8 cellular contexts compared by ENCODE assay signal in the genomic region with DNA sequence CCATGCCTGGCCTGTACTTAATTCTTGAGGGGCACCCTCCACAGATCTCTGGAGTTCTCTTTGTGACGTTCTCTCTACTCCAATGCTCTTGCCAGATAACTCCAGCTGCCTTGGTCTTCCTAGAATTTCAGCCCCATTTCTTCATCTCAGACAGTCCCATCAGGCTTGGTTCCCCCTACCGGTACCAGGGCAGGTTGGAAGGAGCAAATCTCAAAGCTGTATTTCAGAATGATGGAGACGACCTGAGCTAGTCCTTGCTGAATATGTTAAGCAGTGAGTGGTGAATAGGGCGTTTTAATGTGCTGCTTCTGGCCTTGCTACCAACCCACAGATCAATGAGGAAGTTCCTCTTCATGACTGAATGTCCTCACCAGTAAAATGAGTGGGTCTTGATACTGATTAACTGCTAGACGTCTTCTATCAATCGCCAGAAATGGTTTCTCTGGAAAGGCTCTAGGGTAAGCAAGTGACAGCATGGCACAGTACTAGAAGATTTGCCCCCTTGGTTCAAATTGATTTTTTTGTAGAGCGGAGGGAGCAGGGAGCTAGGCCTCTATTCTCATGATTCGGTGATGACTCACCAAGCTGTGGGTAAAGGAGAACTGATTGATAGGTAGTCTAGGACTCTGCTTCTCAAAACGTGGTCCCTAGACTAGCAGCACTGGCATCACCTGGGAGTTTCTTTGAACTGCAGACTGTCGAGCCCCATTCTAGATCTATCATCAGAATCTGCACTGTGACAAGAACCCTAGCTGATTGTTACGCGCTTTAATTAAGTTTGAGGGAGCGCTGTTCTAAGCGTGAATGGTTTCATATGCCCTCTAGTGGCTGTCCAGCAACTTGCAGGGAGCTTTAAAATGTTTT.
DNase-seq lines count a peak whose midpoint lies in the region; ATAC-seq and TF ChIP-seq lines count a peak whose summit lies in the region.

No MANE protein-coding gene starts in this region.

- H3K27me3 ChIP-seq in RWPE2 (ENCODE audit: insufficient read depth, poor library complexity, severe bottlenecking) (no peaks in the 10 kb centered on the region), heart left ventricle (no peaks in the 10 kb centered on the region), rectal smooth muscle tissue (ENCODE audit: control insufficient read depth, insufficient read depth, low read length) (no peaks in the 10 kb centered on the region)

- H3K4me1 Mint-ChIP-seq in activated naive CD4-positive, alpha-beta T cell treated with anti-CD3 and anti-CD28 coated beads, Interleukin-2, amount 10 ng/mL, durations not matched to agents 7 days and 5 days: no peaks in the 10 kb centered on the region

- peak; percentile 72 for ATAC-seq in HG03439 (IDR thresholded peaks at IDR 0.05; ENCODE audit: unreplicated experiment)
- peak; percentile 97 for ATAC-seq in RWPE2 (ENCODE audit: low read depth)
- peak in 3 of 4 donors; percentile 59 to 74 (median 66) for ATAC-seq in heart left ventricle
- no peak for ATAC-seq in HG02571 (IDR thresholded peaks at IDR 0.05; ENCODE audit: unreplicated experiment)

- CTCF ChIA-PET in activated naive CD4-positive, alpha-beta T cell treated with anti-CD3 and anti-CD28 coated beads, Interleukin-2, amount 10 ng/mL, durations not matched to agents 7 days and 5 days (lab: Charles Lee): interaction anchor here (0.6 to 5.9 kb wide), 30 partner anchors 9 to 663 kb away, joined by 3 to 97 read pairs (median 5); no protein-coding TSS in a partner anchor

- no peaks in the 10 kb centered on the region for H3K36me3 Mint-ChIP-seq in activated naive CD4-positive, alpha-beta T cell treated with anti-CD3 and anti-CD28 coated beads, Interleukin-2, amount 10 ng/mL, durations not matched to agents 7 days and 5 days

- no peak for TF ChIP-seq POLR2A in heart left ventricle (IDR thresholded peaks at IDR 0.05)

- peak; percentile 14 to 18 for DNase-seq in activated CD4-positive, alpha-beta T cell treated with anti-CD3 and anti-CD28 coated beads for 24 hours (ENCODE audit: low read depth in 2 of 2)
- no peak for DNase-seq in activated CD4-positive, alpha-beta T cell treated with anti-CD3 and anti-CD28 coated beads for 1 hour
- no peak for DNase-seq in RWPE2 (ENCODE audit: low spot score)
- DNase-seq in activated naive CD4-positive, alpha-beta T cell treated with anti-CD3 and anti-CD28 coated beads, Interleukin-2, amount 10 ng/mL, durations not matched to agents 7 days and 5 days: peak; percentile 64
- no peak for DNase-seq in heart left ventricle

- no peaks in the 10 kb centered on the region for H3K9me3 ChIP-seq in RWPE2 (ENCODE audit: severe bottlenecking)
- H3K9me3 ChIP-seq in heart left ventricle: peaks cover 0 to 9% (median 0%) of the 10 kb centered on the region in 12 donors

- 53 to 59% (median 54%) methylated on average over 14 of the region's 14 CpGs for WGBS in heart left ventricle, 4 donors

- intact Hi-C loops in heart left ventricle (cut with DNase I): loop anchor here (1.0 to 10.0 kb wide), 8 partner anchors 225 to 428 kb away; no protein-coding TSS in a partner anchor

- H3K4me3 ChIP-seq in RWPE2 (ENCODE audit: severe bottlenecking) (no peak overlapping the region), heart left ventricle (no peak overlapping the region), rectal smooth muscle tissue (ENCODE audit: low read length) (peak overlapping the region; percentile 6)

- no peaks in the 10 kb centered on the region for H3K9me3 Mint-ChIP-seq in activated naive CD4-positive, alpha-beta T cell treated with anti-CD3 and anti-CD28 coated beads, Interleukin-2, amount 10 ng/mL, durations not matched to agents 7 days and 5 days

- no peak overlapping the region for H3K4me3 Mint-ChIP-seq in activated naive CD4-positive, alpha-beta T cell treated with anti-CD3 and anti-CD28 coated beads, Interleukin-2, amount 10 ng/mL, durations not matched to agents 7 days and 5 days

- no peaks in the 10 kb centered on the region for H3K4me1 ChIP-seq in RWPE2 (ENCODE audit: insufficient read depth, poor library complexity, severe bottlenecking)
- peaks cover 0 to 9% (median 0%) of the 10 kb centered on the region in 12 donors for H3K4me1 ChIP-seq in heart left ventricle
- H3K4me1 ChIP-seq in rectal smooth muscle tissue (ENCODE audit: control insufficient read depth, insufficient read depth, low read length): no peaks in the 10 kb centered on the region

- peak; percentile 93 for TF ChIP-seq CTCF in RWPE2 (IDR thresholded peaks at IDR 0.05; ENCODE audit: poor library complexity, severe bottlenecking)
- peak; percentile 84 to 93 (median 90) for TF ChIP-seq CTCF in heart left ventricle (IDR thresholded peaks at IDR 0.05)

- H3K36me3 ChIP-seq in RWPE2 (ENCODE audit: low read depth) (peaks cover 65% of the 10 kb centered on the region), heart left ventricle (peaks cover 0 to 25% (median 5%) of the 10 kb centered on the region in 9 donors), rectal smooth muscle tissue (ENCODE audit: control insufficient read depth, insufficient read depth, low read length) (no peaks in the 10 kb centered on the region)

- H3K27me3 Mint-ChIP-seq in activated naive CD4-positive, alpha-beta T cell treated with anti-CD3 and anti-CD28 coated beads, Interleukin-2, amount 10 ng/mL, durations not matched to agents 7 days and 5 days: peaks cover 13% of the 10 kb centered on the region

- H3K27ac ChIP-seq in RWPE2 (ENCODE audit: poor library complexity, severe bottlenecking) (peak overlapping the region; percentile 3), heart left ventricle (no peak overlapping the region), rectal smooth muscle tissue (ENCODE audit: low read depth, low read length) (no peak overlapping the region)

- no peak overlapping the region for H3K27ac Mint-ChIP-seq in activated naive CD4-positive, alpha-beta T cell treated with anti-CD3 and anti-CD28 coated beads, Interleukin-2, amount 10 ng/mL, durations not matched to agents 7 days and 5 days

- H3K9ac ChIP-seq in rectal smooth muscle tissue (ENCODE audit: low read length): no peak overlapping the region

Comparison
In these comparisons a context has a peak if more than half of its experiments do, and no peak if none do; other contexts are left out.
1. DNase-seq: peak in activated CD4-positive, alpha-beta T cell treated with anti-CD3 and anti-CD28 coated beads for 24 hours (2 of 2) and activated naive CD4-positive, alpha-beta T cell treated with anti-CD3 and anti-CD28 coated beads, Interleukin-2, amount 10 ng/mL, durations not matched to agents 7 days and 5 days (single experiment); none in activated CD4-positive, alpha-beta T cell treated with anti-CD3 and anti-CD28 coated beads for 1 hour (single experiment), RWPE2 (single experiment) and heart left ventricle (0 of 5).